In the genomic region with DNA sequence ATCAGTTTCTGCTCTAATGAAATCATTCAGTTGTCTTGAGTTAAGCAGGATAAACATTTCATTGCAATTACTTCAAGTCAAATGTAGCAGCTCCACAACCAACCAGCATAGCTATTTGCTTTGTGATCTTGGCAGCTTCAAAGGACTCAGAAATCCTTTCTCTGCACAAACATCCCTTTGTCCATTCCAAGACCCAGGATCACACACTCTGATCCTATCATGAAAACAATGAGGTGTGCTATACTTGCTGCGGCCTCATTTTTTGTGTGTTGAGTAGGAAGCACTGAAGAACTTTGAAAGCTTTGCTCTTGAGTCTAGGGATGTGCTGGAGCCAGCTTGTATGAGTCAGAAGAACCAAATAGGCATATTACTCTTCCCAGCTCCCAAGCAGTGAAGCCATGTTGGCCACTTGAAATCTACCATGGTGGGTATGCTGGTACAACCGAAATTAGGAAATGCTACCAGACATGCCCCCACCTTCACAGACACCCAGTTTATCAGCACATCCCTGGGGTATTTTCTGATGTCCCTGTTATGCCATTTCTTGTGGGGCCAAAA, we compare ENCODE assay signal across 27 cellular contexts.
A peak's percentile ranks its signal among the peaks of the same experiment; 100 is the strongest.
DNase-seq lines count a peak whose midpoint lies in the region; ATAC-seq and TF ChIP-seq lines count a peak whose summit lies in the region.
"Had no signal": no experiment of that assay in that cellular context is flagged by ENCODE, and none has a peak within 500 bp of the region (broad histone marks: within the 10 kb centered on the region; RNA-seq: fewer than 3 reads in every experiment).

No MANE protein-coding gene starts in this region.

- in situ Hi-C loops in SK-MEL-5 (cut with HindIII; ENCODE audit: low pct_unique_long_range_greater_than_20kb, low sequenced_read_pairs): no loop called here

- no peak overlapping the region for H3K4me3 Mint-ChIP-seq in activated naive CD4-positive, alpha-beta T cell treated with anti-CD3 and anti-CD28 coated beads for 36 hours
- H3K4me3 Mint-ChIP-seq in stimulated activated effector memory CD8-positive, alpha-beta T cell treated with anti-CD3 and anti-CD28 coated beads, Interleukin-12 subunit alpha, Interleukin-12 subunit beta, amount 100 ng/mL, for 72 hours: peak overlapping the region; percentile 7
- H3K4me3 Mint-ChIP-seq: activated naive CD4-positive, alpha-beta T cell treated with anti-CD3 and anti-CD28 coated beads, Interleukin-2, amount 10 ng/mL, durations not matched to agents 7 days and 5 days; B cell; naive B cell had no signal

- no peak for DNase-seq in activated naive CD4-positive, alpha-beta T cell treated with anti-CD3 and anti-CD28 coated beads for 36 hours
- DNase-seq in activated naive CD4-positive, alpha-beta T cell (lab: John Stamatoyannopoulos, UW): no peak
- DNase-seq in SK-MEL-5 (ENCODE audit: low read depth, low spot score) (peak; percentile 85), myocyte (ENCODE audit: low read depth) (peak; percentile 53), KG1 (lab: John Stamatoyannopoulos, UW) (no peak), right atrium auricular region (ENCODE audit: low spot score) (no peak)
- DNase-seq in stimulated activated effector memory CD8-positive, alpha-beta T cell treated with anti-CD3 and anti-CD28 coated beads, Interleukin-12 subunit alpha, Interleukin-12 subunit beta, amount 100 ng/mL, for 72 hours (ENCODE audit: low spot score in 2 of 2): no peak
- no peak for DNase-seq in activated CD8-positive, alpha-beta memory T cell treated with anti-CD3 and anti-CD28 coated beads, Interleukin-2, amount 50 U/mL, for 48 hours
- DNase-seq: activated CD4-positive, alpha-beta T cell treated with anti-CD3 and anti-CD28 coated beads, Interleukin-2, amount 50 U/mL, for 1 hour; activated naive CD4-positive, alpha-beta T cell treated with anti-CD3 and anti-CD28 coated beads, Interleukin-2, amount 10 ng/mL, durations not matched to agents 7 days and 5 days; amygdala; esophagus squamous epithelium; GDM1; naive B cell; NCI-H1092; NCI-H1694; NCI-H82; occipital lobe; Peyer's patch; SHP77 treated with DMSO at 0.1 percent for 48 hours; stimulated activated naive CD4-positive, alpha-beta T cell treated with Interleukin-2 at 50 U/mL for 16 hours; SW 1271; thyroid gland had no signal

- H3K36me3 ChIP-seq in right atrium auricular region: no peaks in the 10 kb centered on the region
- H3K36me3 ChIP-seq: esophagus squamous epithelium, Peyer's patch, thyroid gland, vagina had no signal

- no peaks in the 10 kb centered on the region for H3K9me3 Mint-ChIP-seq in activated naive CD4-positive, alpha-beta T cell treated with anti-CD3 and anti-CD28 coated beads for 36 hours
- H3K9me3 Mint-ChIP-seq in stimulated activated effector memory CD8-positive, alpha-beta T cell treated with anti-CD3 and anti-CD28 coated beads, Interleukin-12 subunit alpha, Interleukin-12 subunit beta, amount 100 ng/mL, for 72 hours: no peaks in the 10 kb centered on the region
- H3K9me3 Mint-ChIP-seq: activated naive CD4-positive, alpha-beta T cell treated with anti-CD3 and anti-CD28 coated beads, Interleukin-2, amount 10 ng/mL, durations not matched to agents 7 days and 5 days; naive B cell had no signal

- no peak for TF ChIP-seq CTCF in right atrium auricular region (IDR thresholded peaks at IDR 0.05)

- peak overlapping the region; percentile 27 for H3K27ac Mint-ChIP-seq in activated naive CD4-positive, alpha-beta T cell treated with anti-CD3 and anti-CD28 coated beads for 36 hours
- peak overlapping the region; percentile 9 for H3K27ac Mint-ChIP-seq in stimulated activated effector memory CD8-positive, alpha-beta T cell treated with anti-CD3 and anti-CD28 coated beads, Interleukin-12 subunit alpha, Interleukin-12 subunit beta, amount 100 ng/mL, for 72 hours
- H3K27ac Mint-ChIP-seq: activated naive CD4-positive, alpha-beta T cell treated with anti-CD3 and anti-CD28 coated beads, Interleukin-2, amount 10 ng/mL, durations not matched to agents 7 days and 5 days; B cell had no signal

- H3K4me1 ChIP-seq in right atrium auricular region: no peaks in the 10 kb centered on the region
- H3K4me1 ChIP-seq: A549, esophagus squamous epithelium, Peyer's patch, vagina had no signal

- peaks cover 56% of the 10 kb centered on the region for H3K4me1 Mint-ChIP-seq in activated naive CD4-positive, alpha-beta T cell treated with anti-CD3 and anti-CD28 coated beads for 36 hours (ENCODE audit: low read depth)
- peaks cover 7% of the 10 kb centered on the region for H3K4me1 Mint-ChIP-seq in stimulated activated effector memory CD8-positive, alpha-beta T cell treated with anti-CD3 and anti-CD28 coated beads, Interleukin-12 subunit alpha, Interleukin-12 subunit beta, amount 100 ng/mL, for 72 hours
- H3K4me1 Mint-ChIP-seq: B cell had no signal

- H3K27ac ChIP-seq in right atrium auricular region: no peak overlapping the region
- H3K27ac ChIP-seq: A549, esophagus squamous epithelium, Peyer's patch, thyroid gland, vagina had no signal

- H3K9me3 ChIP-seq in right atrium auricular region: no peaks in the 10 kb centered on the region
- H3K9me3 ChIP-seq: A549, esophagus squamous epithelium, Peyer's patch, thyroid gland, vagina had no signal

- intact Hi-C loops in activated naive CD4-positive, alpha-beta T cell treated with anti-CD3 and anti-CD28 coated beads for 36 hours (cut with micrococcal nuclease): no loop called here

- H3K4me3 ChIP-seq in right atrium auricular region: no peak overlapping the region
- H3K4me3 ChIP-seq: A549, esophagus squamous epithelium, Peyer's patch, thyroid gland, vagina had no signal

- no peak for ATAC-seq in stimulated activated effector memory CD8-positive, alpha-beta T cell treated with anti-CD3 and anti-CD28 coated beads, Interleukin-12 subunit alpha, Interleukin-12 subunit beta, amount 100 ng/mL, for 72 hours
- ATAC-seq: A549, HCT116 had no signal

- no peaks in the 10 kb centered on the region for H3K36me3 Mint-ChIP-seq in activated naive CD4-positive, alpha-beta T cell treated with anti-CD3 and anti-CD28 coated beads for 36 hours (ENCODE audit: low read depth)
- H3K36me3 Mint-ChIP-seq in stimulated activated effector memory CD8-positive, alpha-beta T cell treated with anti-CD3 and anti-CD28 coated beads, Interleukin-12 subunit alpha, Interleukin-12 subunit beta, amount 100 ng/mL, for 72 hours: no peaks in the 10 kb centered on the region
- H3K36me3 Mint-ChIP-seq: activated naive CD4-positive, alpha-beta T cell treated with anti-CD3 and anti-CD28 coated beads, Interleukin-2, amount 10 ng/mL, durations not matched to agents 7 days and 5 days; naive B cell had no signal

- no peaks in the 10 kb centered on the region for H3K27me3 Mint-ChIP-seq in activated naive CD4-positive, alpha-beta T cell treated with anti-CD3 and anti-CD28 coated beads for 36 hours (ENCODE audit: low read depth)

- CTCF ChIA-PET in activated naive CD4-positive, alpha-beta T cell treated with anti-CD3 and anti-CD28 coated beads for 36 hours (lab: Charles Lee): interaction anchor here (0.8 to 3.1 kb wide), 9 partner anchors 10 to 98 kb away, joined by 3 to 17 read pairs (median 4); no protein-coding TSS in a partner anchor

- no peaks in the 10 kb centered on the region for H3K27me3 ChIP-seq in right atrium auricular region
- H3K27me3 ChIP-seq: Peyer's patch, thyroid gland, vagina had no signal

Comparison
In these comparisons a context has a peak if more than half of its experiments do, and no peak if none do; other contexts are left out.
1. DNase-seq: peak in SK-MEL-5 (single experiment) and myocyte (single experiment); none in activated naive CD4-positive, alpha-beta T cell treated with anti-CD3 and anti-CD28 coated beads for 36 hours (single experiment), activated naive CD4-positive, alpha-beta T cell (0 of 4), stimulated activated effector memory CD8-positive, alpha-beta T cell treated with anti-CD3 and anti-CD28 coated beads, Interleukin-12 subunit alpha, Interleukin-12 subunit beta, amount 100 ng/mL, for 72 hours (0 of 2), KG1 (single experiment), activated CD8-positive, alpha-beta memory T cell treated with anti-CD3 and anti-CD28 coated beads, Interleukin-2, amount 50 U/mL, for 48 hours (single experiment) and right atrium auricular region (single experiment).